Comparison of ENCODE assay signal across 9 cellular contexts in genomic region chrX:49915352-49916222, GRCh38. TPM values are rescaled to one million over a fixed set of nuclear protein-coding genes. Genes with fewer than 3 reads are reported as not detected.
DNase-seq lines count a peak whose midpoint lies in the region; ATAC-seq and TF ChIP-seq lines count a peak whose summit lies in the region.
"Had no signal": no experiment of that assay in that cellular context is flagged by ENCODE, and none has a peak within 500 bp of the region (broad histone marks: within the 10 kb centered on the region; RNA-seq: fewer than 3 reads in every experiment).

No MANE protein-coding gene starts in this region.

- TF ChIP-seq CTCF in CD14-positive monocyte (IDR thresholded peaks at IDR 0.05) = peak; percentile 73
- TF ChIP-seq CTCF in IMR-90 (conservative IDR thresholded peaks at IDR 0.05; ENCODE audit: low read depth, low read length) = peak; percentile 87
- TF ChIP-seq CTCF in PC-9 (conservative IDR thresholded peaks at IDR 0.05) = peak; percentile 72
- TF ChIP-seq CTCF in heart right ventricle (IDR thresholded peaks at IDR 0.05) = peak; percentile 48 to 91 (median 77)

- H2BK120ac ChIP-seq in IMR-90 (ENCODE audit: low read depth, low read length) = no peak overlapping the region

- no peaks in the 10 kb centered on the region for H3K36me3 Mint-ChIP-seq in CD14-positive monocyte
- H3K36me3 Mint-ChIP-seq in activated naive CD4-positive, alpha-beta T cell treated with anti-CD3 and anti-CD28 coated beads for 36 hours (ENCODE audit: low read depth) = no peaks in the 10 kb centered on the region

- H4K20me1 ChIP-seq in IMR-90 (ENCODE audit: insufficient read depth, low read length) (no peaks in the 10 kb centered on the region), PC-9 (ENCODE audit: insufficient read depth) (no peaks in the 10 kb centered on the region)

- POLR2A ChIA-PET in IMR-90 (lab: Charles Lee; ENCODE audit: unreplicated experiment) (no interaction called here), PC-9 (lab: Charles Lee; ENCODE audit: unreplicated experiment) (no interaction called here)

- no peak for TF ChIP-seq POLR2A in IMR-90 (IDR thresholded peaks at IDR 0.05; ENCODE audit: low read depth, low read length)

- dilution Hi-C loops in IMR-90 (cut with HindIII; ENCODE audit: low sequenced_read_pairs, unreplicated experiment) = no loop called here

- H3K79me2 ChIP-seq in PC-9 (ENCODE audit: low read depth) = no peaks in the 10 kb centered on the region

- no TSS peak for BruUV-seq in IMR-90 (replicated peaks; lab: Mats Ljungman, UMichigan)
- no TSS peak for BruUV-seq in PC-9 (replicated peaks; lab: Mats Ljungman, UMichigan)

- CTCF ChIA-PET in IMR-90 (lab: Yijun Ruan, JAX) (interaction anchor here (0.6 to 1.7 kb wide), 8 partner anchors 9 to 289 kb away, joined by 3 to 7 read pairs (median 4); partner anchors contain the start of gene CCNB3), PC-9 (lab: Charles Lee) (no interaction called here)
- CTCF ChIA-PET in activated naive CD4-positive, alpha-beta T cell treated with anti-CD3 and anti-CD28 coated beads for 36 hours (lab: Charles Lee) = interaction anchor here (0.6 to 1.4 kb wide), 7 partner anchors 28 to 468 kb away, joined by 3 to 5 read pairs (median 3); no protein-coding TSS in a partner anchor

- H3K27me3 ChIP-seq in IMR-90 (ENCODE audit: control insufficient read depth, insufficient read depth, low read length) (peaks cover 7% of the 10 kb centered on the region), PC-9 (ENCODE audit: insufficient read depth, low read depth) (no peaks in the 10 kb centered on the region), heart right ventricle (peaks cover 0 to 40% (median 0%) of the 10 kb centered on the region in 7 donors)

- H3K27ac ChIP-seq in IMR-90 (ENCODE audit: insufficient read depth, low read length) (no peak overlapping the region), PC-9 (no peak overlapping the region), heart right ventricle (no peak overlapping the region)
- H3K27ac ChIP-seq: skin epidermis had no signal

- peaks cover 0 to 1% (median 0%) of the 10 kb centered on the region in 3 donors for H3K27me3 Mint-ChIP-seq in CD14-positive monocyte (ENCODE audit: low read depth in 3 of 3)
- no peaks in the 10 kb centered on the region for H3K27me3 Mint-ChIP-seq in activated naive CD4-positive, alpha-beta T cell treated with anti-CD3 and anti-CD28 coated beads for 36 hours (ENCODE audit: low read depth)

- no peak overlapping the region for H3K56ac ChIP-seq in IMR-90 (ENCODE audit: extremely low read depth, insufficient read depth, low read length)

- H2BK20ac ChIP-seq in IMR-90 (ENCODE audit: low read depth, low read length) = no peak overlapping the region

- H3K4me3 ChIP-seq in IMR-90 (ENCODE audit: insufficient read depth, low read depth, low read length) = no peak overlapping the region
- no peak overlapping the region for H3K4me3 ChIP-seq in PC-9
- no peak overlapping the region for H3K4me3 ChIP-seq in heart right ventricle
- H3K4me3 ChIP-seq: skin epidermis had no signal

- no peak overlapping the region for H2AK5ac ChIP-seq in IMR-90 (ENCODE audit: low read depth, low read length)

- no peaks in the 10 kb centered on the region for H3K4me1 ChIP-seq in IMR-90 (ENCODE audit: control insufficient read depth, insufficient read depth, low read length)
- H3K4me1 ChIP-seq in PC-9 (replicated peaks; ENCODE audit: insufficient read depth) = no peaks in the 10 kb centered on the region
- peaks cover 0 to 12% (median 4%) of the 10 kb centered on the region in 9 donors for H3K4me1 ChIP-seq in heart right ventricle

- H3K27ac Mint-ChIP-seq in CD14-positive monocyte = no peak overlapping the region
- no peak overlapping the region for H3K27ac Mint-ChIP-seq in activated naive CD4-positive, alpha-beta T cell treated with anti-CD3 and anti-CD28 coated beads for 36 hours

- no peak overlapping the region for H3K4ac ChIP-seq in IMR-90 (ENCODE audit: low read depth, low read length)

- H4K5ac ChIP-seq in IMR-90 (ENCODE audit: low read depth, low read length) = no peak overlapping the region

- H3K4me2 ChIP-seq in IMR-90 (ENCODE audit: low read depth, low read length) (no peak overlapping the region), PC-9 (no peak overlapping the region)

- ATAC-seq in GM18907 (IDR thresholded peaks at IDR 0.05; ENCODE audit: unreplicated experiment) = peak; percentile 78
- peak; percentile 96 for ATAC-seq in IMR-90 (ENCODE audit: low read depth)
- ATAC-seq in heart right ventricle = peak in 7 of 8 donors; percentile 49 to 71 (median 61)
- ATAC-seq in sciatic nerve = peak; percentile 76
- ATAC-seq in HG03520 (IDR thresholded peaks at IDR 0.05; ENCODE audit: unreplicated experiment) = no peak

- in situ Hi-C loops in IMR-90 (cut with MboI; ENCODE audit: low sequenced_read_pairs) = loop anchor here (25.0 kb wide), 1 partner anchor 672 kb away; no protein-coding TSS in a partner anchor

- H2BK5ac ChIP-seq in IMR-90 (ENCODE audit: low read depth, low read length, poor library complexity, severe bottlenecking) = no peak overlapping the region

- no peak overlapping the region for H4K91ac ChIP-seq in IMR-90 (ENCODE audit: insufficient read depth, low read depth, low read length)

- H3K9me1 ChIP-seq in IMR-90 (ENCODE audit: insufficient read depth, low read length) = no peaks in the 10 kb centered on the region

- WGBS in IMR-90 (ENCODE audit: extremely low coverage in 2 of 2, insufficient read length in 1 of 2), 2 experiments = 73% methylated on average over 1 of the region's 8 CpGs; no CpG with 5 or more reads in 1 of the 2 experiments
- WGBS in heart right ventricle, 2 donors = 25 to 28% methylated on average over 8 of the region's 8 CpGs

- intact Hi-C loops in CD14-positive monocyte (cut with micrococcal nuclease) (loop anchor here (5.0 to 10.0 kb wide), 2 partner anchors 667 to 669 kb away; no protein-coding TSS in a partner anchor), IMR-90 (cut with micrococcal nuclease) (loop anchor here (1.0 to 10.0 kb wide), 5 partner anchors 165 to 1284 kb away; partner anchors contain the start of gene CCNB3), PC-9 (cut with micrococcal nuclease; ENCODE audit: unreplicated experiment) (loop anchor here (5.0 to 10.0 kb wide), 3 partner anchors 169 to 667 kb away; partner anchors contain the start of genes AKAP4 and CCNB3), heart right ventricle (cut with DNase I) (loop anchor here (1.0 to 10.0 kb wide), 11 partner anchors 38 to 767 kb away; partner anchors contain the start of genes AKAP4 (in 3 of the 10), CCNB3 (in 3 of the 10) and USP27X (in 1 of the 10)), sciatic nerve (cut with DNase I) (no loop called here)
- intact Hi-C loops in activated naive CD4-positive, alpha-beta T cell treated with anti-CD3 and anti-CD28 coated beads for 36 hours (cut with micrococcal nuclease) = loop anchor here (1.0 to 5.0 kb wide), 5 partner anchors 31 to 665 kb away; partner anchors contain the start of gene CCNB3

- no peak overlapping the region for H3K14ac ChIP-seq in IMR-90 (replicated peaks; ENCODE audit: low read depth, low read length)

- H3K18ac ChIP-seq in IMR-90 (ENCODE audit: low read depth, low read length) = no peak overlapping the region

- DNase-seq in CD14-positive monocyte (ENCODE audit: low spot score) (peak; percentile 56), IMR-90 (peak; percentile 62), PC-9 (no peak), heart right ventricle (peak in 1 of 2 donors; percentile 20), sciatic nerve (ENCODE audit: low spot score) (peak; percentile 62)
- peak; percentile 56 for DNase-seq in activated naive CD4-positive, alpha-beta T cell treated with anti-CD3 and anti-CD28 coated beads for 36 hours

- H3K9me3 ChIP-seq in IMR-90 (ENCODE audit: control insufficient read depth, insufficient read depth, low read length) (no peaks in the 10 kb centered on the region), PC-9 (ENCODE audit: insufficient read depth, low read depth) (no peaks in the 10 kb centered on the region), heart right ventricle (no peaks in the 10 kb centered on the region)

- no peaks in the 10 kb centered on the region for H3K79me1 ChIP-seq in IMR-90 (ENCODE audit: low read depth in 1 of 2, low read length in 2 of 2)

- peak; percentile 81 for TF ChIP-seq RAD21 in IMR-90 (IDR thresholded peaks at IDR 0.05; ENCODE audit: low read length)

- no peaks in the 10 kb centered on the region for H3K36me3 ChIP-seq in IMR-90 (ENCODE audit: control insufficient read depth, insufficient read depth, low read length)
- no peaks in the 10 kb centered on the region for H3K36me3 ChIP-seq in PC-9 (ENCODE audit: low read depth)
- H3K36me3 ChIP-seq in heart right ventricle = no peaks in the 10 kb centered on the region

- no peak overlapping the region for H2AK9ac ChIP-seq in IMR-90 (replicated peaks; ENCODE audit: low read depth, low read length, poor library complexity)

- no peaks in the 10 kb centered on the region for H3K9me2 ChIP-seq in PC-9 (ENCODE audit: insufficient read depth)

- peaks cover 0 to 3% (median 0%) of the 10 kb centered on the region in 7 donors for H3K9me3 Mint-ChIP-seq in CD14-positive monocyte
- no peaks in the 10 kb centered on the region for H3K9me3 Mint-ChIP-seq in activated naive CD4-positive, alpha-beta T cell treated with anti-CD3 and anti-CD28 coated beads for 36 hours

- H3F3A ChIP-seq in PC-9 (ENCODE audit: insufficient read depth, low read depth) = no peaks in the 10 kb centered on the region

- H4K8ac ChIP-seq in IMR-90 (ENCODE audit: low read depth in 2 of 2, low read length in 2 of 2) = no peak overlapping the region

- H2AFZ ChIP-seq in IMR-90 (replicated peaks; ENCODE audit: low read length, poor library complexity) = no peak overlapping the region
- H2AFZ ChIP-seq in PC-9 = no peak overlapping the region

- H2BK15ac ChIP-seq in IMR-90 (ENCODE audit: low read depth, low read length) = no peak overlapping the region

- H3K23ac ChIP-seq in IMR-90 (ENCODE audit: low read depth, low read length) = no peak overlapping the region

- no peak overlapping the region for H3K9ac ChIP-seq in IMR-90 (ENCODE audit: low read depth, low read length)

- H3K4me3 Mint-ChIP-seq in CD14-positive monocyte = no peak overlapping the region
- H3K4me3 Mint-ChIP-seq in activated naive CD4-positive, alpha-beta T cell treated with anti-CD3 and anti-CD28 coated beads for 36 hours = no peak overlapping the region

- H3K4me1 Mint-ChIP-seq in CD14-positive monocyte = peaks cover under 1% of the 10 kb centered on the region
- peaks cover under 1% of the 10 kb centered on the region for H3K4me1 Mint-ChIP-seq in activated naive CD4-positive, alpha-beta T cell treated with anti-CD3 and anti-CD28 coated beads for 36 hours (ENCODE audit: low read depth)

RNA-seq across cellular contexts. Expression of gene CLCN5, which starts 6.8 kb away (rescaled TPM):
- polyA plus RNA-seq in CD14-positive monocyte (1 to 10 TPM; 4.1 to 4.2 TPM), IMR-90 (2012; rRNA removed) (1.3 and 1.4 TPM in 2 replicates), heart right ventricle (1 to 10 TPM; 1.2 to 1.8 TPM)
- total RNA-seq in IMR-90 (2012; rRNA removed) (5.8 and 5.9 TPM in 2 replicates), PC-9 (2021) (0.94 and 1.4 TPM in 2 replicates), heart right ventricle (1 to 10 TPM in 8 of 10 donors, under 1 TPM in 2; 0.83 to 3.6 (median 1.6) TPM), sciatic nerve (11.5 TPM)
- polyA plus RNA-seq in IMR-90 (2012; cell fraction: cytosol; rRNA removed) = 0.45 and 0.74 TPM in 2 replicates
- polyA plus RNA-seq in IMR-90 (2012; cell fraction: nucleus; rRNA removed; ENCODE audit: low replicate concordance) = 0.63 and 2.5 TPM in 2 replicates
- 1 to 10 TPM; 2.6 to 3.6 TPM for total RNA-seq in activated naive CD4-positive, alpha-beta T cell treated with anti-CD3 and anti-CD28 coated beads for 36 hours

RNA-seq across cellular contexts. Expression of gene USP27X, which starts 36.3 kb away (rescaled TPM):
- under 1 TPM; 0.16 to 0.23 TPM for polyA plus RNA-seq in CD14-positive monocyte
- total RNA-seq in IMR-90 (2012; rRNA removed) = 3.6 and 6.3 TPM in 2 replicates
- 2.3 and 2.7 TPM in 2 replicates for polyA plus RNA-seq in IMR-90 (2012; rRNA removed)
- polyA plus RNA-seq in IMR-90 (2012; cell fraction: cytosol; rRNA removed) = 1.1 and 1.4 TPM in 2 replicates
- polyA plus RNA-seq in IMR-90 (2012; cell fraction: nucleus; rRNA removed; ENCODE audit: low replicate concordance) = 0.28 and 0.57 TPM in 2 replicates
- 1.1 and 1.3 TPM in 2 replicates for total RNA-seq in PC-9 (2021)
- total RNA-seq in activated naive CD4-positive, alpha-beta T cell treated with anti-CD3 and anti-CD28 coated beads for 36 hours = 1 to 10 TPM; 1.7 to 1.9 TPM
- 1 to 10 TPM; 1.8 to 2.9 (median 2.0) TPM for total RNA-seq in heart right ventricle
- 1 to 10 TPM in 1 of 2 donors, under 1 TPM in 1; 0.95 to 1.7 TPM for polyA plus RNA-seq in heart right ventricle
- total RNA-seq in sciatic nerve = 4.4 TPM

Comparison
In these comparisons a context has a peak if more than half of its experiments do, and no peak if none do; other contexts are left out.
1. DNase-seq: peak in CD14-positive monocyte (single experiment), IMR-90 (single experiment), activated naive CD4-positive, alpha-beta T cell treated with anti-CD3 and anti-CD28 coated beads for 36 hours (single experiment) and sciatic nerve (single experiment); none in PC-9 (0 of 2).
2. Peak in every context shown above with its lines, with median percentiles within 50 percentile points of each other: CTCF ChIP-seq.